ENCODE assay signal across 1 cellular context in the genomic region with DNA sequence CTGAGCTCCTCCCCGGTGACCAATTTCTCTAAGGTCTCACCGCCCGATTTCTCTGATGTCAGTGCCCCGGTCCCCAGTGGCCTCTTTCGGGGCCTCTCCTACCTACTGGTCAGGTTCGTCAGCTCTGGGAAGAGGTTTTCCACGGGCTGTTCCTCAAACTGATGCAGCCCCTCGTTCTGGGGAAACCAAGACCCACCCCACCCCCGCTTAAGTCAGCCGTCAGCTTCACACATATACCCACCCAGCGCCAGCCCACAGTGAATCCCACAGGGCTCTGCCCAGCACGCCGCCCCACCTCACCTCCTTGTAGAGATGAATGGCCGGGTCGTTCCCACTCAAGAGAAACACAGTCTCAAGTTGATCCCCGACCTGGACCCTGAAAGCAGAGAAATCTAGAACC.
TF ChIP-seq lines count a peak whose summit lies in the region.

No MANE protein-coding gene starts in this region.

TF ChIP-seq in K562, 482 proteins besides CTCF, POLR2A, EP300 and RAD21:
- TF ChIP-seq DIDO1 (tag; IDR thresholded peaks at IDR 0.05; ENCODE audit: low read depth): no peak
- TF ChIP-seq, protein P1, sequence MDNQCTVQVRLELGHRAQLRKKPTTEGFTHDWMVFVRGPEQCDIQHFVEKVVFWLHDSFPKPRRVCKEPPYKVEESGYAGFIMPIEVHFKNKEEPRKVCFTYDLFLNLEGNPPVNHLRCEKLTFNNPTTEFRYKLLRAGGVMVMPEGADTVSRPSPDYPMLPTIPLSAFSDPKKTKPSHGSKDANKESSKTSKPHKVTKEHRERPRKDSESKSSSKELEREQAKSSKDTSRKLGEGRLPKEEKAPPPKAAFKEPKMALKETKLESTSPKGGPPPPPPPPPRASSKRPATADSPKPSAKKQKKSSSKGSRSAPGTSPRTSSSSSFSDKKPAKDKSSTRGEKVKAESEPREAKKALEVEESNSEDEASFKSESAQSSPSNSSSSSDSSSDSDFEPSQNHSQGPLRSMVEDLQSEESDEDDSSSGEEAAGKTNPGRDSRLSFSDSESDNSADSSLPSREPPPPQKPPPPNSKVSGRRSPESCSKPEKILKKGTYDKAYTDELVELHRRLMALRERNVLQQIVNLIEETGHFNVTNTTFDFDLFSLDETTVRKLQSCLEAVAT (IDR thresholded peaks at IDR 0.05): no peak
- TF ChIP-seq U2AF2 (optimal IDR thresholded peaks at IDR 0.05; ENCODE audit: low read depth, low read length): no peak
- no peak for TF ChIP-seq TRIM24 (IDR thresholded peaks at IDR 0.05)
- TF ChIP-seq, protein P2, sequence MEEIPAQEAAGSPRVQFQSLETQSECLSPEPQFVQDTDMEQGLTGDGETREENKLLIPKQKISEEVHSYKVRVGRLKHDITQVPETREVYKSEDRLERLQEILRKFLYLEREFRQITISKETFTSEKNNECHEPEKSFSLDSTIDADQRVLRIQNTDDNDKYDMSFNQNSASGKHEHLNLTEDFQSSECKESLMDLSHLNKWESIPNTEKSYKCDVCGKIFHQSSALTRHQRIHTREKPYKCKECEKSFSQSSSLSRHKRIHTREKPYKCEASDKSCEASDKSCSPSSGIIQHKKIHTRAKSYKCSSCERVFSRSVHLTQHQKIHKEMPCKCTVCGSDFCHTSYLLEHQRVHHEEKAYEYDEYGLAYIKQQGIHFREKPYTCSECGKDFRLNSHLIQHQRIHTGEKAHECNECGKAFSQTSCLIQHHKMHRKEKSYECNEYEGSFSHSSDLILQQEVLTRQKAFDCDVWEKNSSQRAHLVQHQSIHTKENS (CRISPR knock-in tag; IDR thresholded peaks at IDR 0.05): no peak
- TF ChIP-seq EWSR1 (IDR thresholded peaks at IDR 0.05; ENCODE audit: borderline replicate concordance, low read depth, partially characterized antibody): no peak
- TF ChIP-seq ASH1L (IDR thresholded peaks at IDR 0.05; ENCODE audit: borderline replicate concordance, low read depth, partially characterized antibody): no peak
- no peak for TF ChIP-seq RFX1 (IDR thresholded peaks at IDR 0.05)
- TF ChIP-seq, protein P3, sequence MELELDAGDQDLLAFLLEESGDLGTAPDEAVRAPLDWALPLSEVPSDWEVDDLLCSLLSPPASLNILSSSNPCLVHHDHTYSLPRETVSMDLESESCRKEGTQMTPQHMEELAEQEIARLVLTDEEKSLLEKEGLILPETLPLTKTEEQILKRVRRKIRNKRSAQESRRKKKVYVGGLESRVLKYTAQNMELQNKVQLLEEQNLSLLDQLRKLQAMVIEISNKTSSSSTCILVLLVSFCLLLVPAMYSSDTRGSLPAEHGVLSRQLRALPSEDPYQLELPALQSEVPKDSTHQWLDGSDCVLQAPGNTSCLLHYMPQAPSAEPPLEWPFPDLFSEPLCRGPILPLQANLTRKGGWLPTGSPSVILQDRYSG (tag; conservative IDR thresholded peaks at IDR 0.05; ENCODE audit: low read depth): no peak
- no peak for TF ChIP-seq PTRF (tag; IDR thresholded peaks at IDR 0.05)
- TF ChIP-seq BMI1 (IDR thresholded peaks at IDR 0.05; ENCODE audit: low read length): no peak
- TF ChIP-seq ZNF436 (CRISPR knock-in tag; IDR thresholded peaks at IDR 0.05): no peak
- TF ChIP-seq, protein P4, sequence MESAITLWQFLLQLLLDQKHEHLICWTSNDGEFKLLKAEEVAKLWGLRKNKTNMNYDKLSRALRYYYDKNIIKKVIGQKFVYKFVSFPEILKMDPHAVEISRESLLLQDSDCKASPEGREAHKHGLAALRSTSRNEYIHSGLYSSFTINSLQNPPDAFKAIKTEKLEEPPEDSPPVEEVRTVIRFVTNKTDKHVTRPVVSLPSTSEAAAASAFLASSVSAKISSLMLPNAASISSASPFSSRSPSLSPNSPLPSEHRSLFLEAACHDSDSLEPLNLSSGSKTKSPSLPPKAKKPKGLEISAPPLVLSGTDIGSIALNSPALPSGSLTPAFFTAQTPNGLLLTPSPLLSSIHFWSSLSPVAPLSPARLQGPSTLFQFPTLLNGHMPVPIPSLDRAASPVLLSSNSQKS (CRISPR knock-in tag; IDR thresholded peaks at IDR 0.05): no peak
- TF ChIP-seq ZNF384 (IDR thresholded peaks at IDR 0.05; ENCODE audit: low read depth, low read length): no peak
